ENCODE assay signal across 8 cellular contexts in genomic region chr14:61444215-61444768, GRCh38.
DNase-seq lines count a peak whose midpoint lies in the region; ATAC-seq and TF ChIP-seq lines count a peak whose summit lies in the region.

No MANE protein-coding gene starts in this region.

- H3K27me3 Mint-ChIP-seq in CD8-positive, alpha-beta memory T cell: no peaks in the 10 kb centered on the region
- no peaks in the 10 kb centered on the region for H3K27me3 Mint-ChIP-seq in activated T-helper 17 cell treated with anti-CD3 and anti-CD28 coated beads, Interleukin-2, amount 50 U/mL, for 72 hours
- H3K27me3 Mint-ChIP-seq in nephron progenitor cell (ENCODE audit: low read depth, poor library complexity): peaks cover 24% of the 10 kb centered on the region

- no peak overlapping the region for H3K4me3 ChIP-seq in CD8-positive, alpha-beta memory T cell (ENCODE audit: low read length)
- H3K4me3 ChIP-seq in right atrium auricular region: no peak overlapping the region

- DNase-seq in CD8-positive, alpha-beta memory T cell: peak; percentile 52 to 84 (median 65)
- DNase-seq in MV-4-11 (lab: John Stamatoyannopoulos, UW) (peak; percentile 68), right atrium auricular region (ENCODE audit: low spot score) (no peak), NCI-H2196 treated with DMSO at 0.1 percent for 48 hours (lab: John Stamatoyannopoulos, UW; ENCODE audit: unreplicated experiment) (no peak), nephron progenitor cell (no peak)
- DNase-seq in stimulated activated CD8-positive, alpha-beta memory T cell treated with anti-CD3 and anti-CD28 coated beads, Interleukin-4, amount 100 ng/mL, for 1 hour (ENCODE audit: low read depth in 2 of 2, low spot score in 1 of 2): peak; percentile 45 to 53

- POLR2A ChIA-PET in CD8-positive, alpha-beta memory T cell (lab: Charles Lee): interaction anchor here (0.9 kb wide), 1 partner anchor 41 kb away, joined by 3 read pairs; no protein-coding TSS in a partner anchor

- CTCF ChIA-PET in CD8-positive, alpha-beta memory T cell (lab: Charles Lee): no interaction called here

- peaks cover 28% of the 10 kb centered on the region for H3K36me3 ChIP-seq in CD8-positive, alpha-beta memory T cell (ENCODE audit: insufficient read depth, low read length)
- H3K36me3 ChIP-seq in right atrium auricular region: no peaks in the 10 kb centered on the region

- no peaks in the 10 kb centered on the region for H3K9me3 ChIP-seq in CD8-positive, alpha-beta memory T cell (ENCODE audit: low read length)
- H3K9me3 ChIP-seq in right atrium auricular region: no peaks in the 10 kb centered on the region

- peak; percentile 82 for ATAC-seq in GM21619 (IDR thresholded peaks at IDR 0.05; ENCODE audit: unreplicated experiment)
- peak; percentile 88 for ATAC-seq in activated T-helper 17 cell treated with anti-CD3 and anti-CD28 coated beads, Interleukin-2, amount 50 U/mL, for 72 hours (replicated peaks)

- H3K4me3 Mint-ChIP-seq in CD8-positive, alpha-beta memory T cell: peak overlapping the region; percentile 17 to 91 (median 77)
- peak overlapping the region; percentile 89 for H3K4me3 Mint-ChIP-seq in activated T-helper 17 cell treated with anti-CD3 and anti-CD28 coated beads, Interleukin-2, amount 50 U/mL, for 72 hours
- H3K4me3 Mint-ChIP-seq in nephron progenitor cell: no peak overlapping the region

- peaks cover 90 to 98% (median 98%) of the 10 kb centered on the region in 3 donors for H3K4me1 Mint-ChIP-seq in CD8-positive, alpha-beta memory T cell
- H3K4me1 Mint-ChIP-seq in activated T-helper 17 cell treated with anti-CD3 and anti-CD28 coated beads, Interleukin-2, amount 50 U/mL, for 72 hours: peaks cover 78% of the 10 kb centered on the region
- H3K4me1 Mint-ChIP-seq in nephron progenitor cell: peaks cover 15% of the 10 kb centered on the region

- H3K27ac Mint-ChIP-seq in CD8-positive, alpha-beta memory T cell: peak overlapping the region; percentile 86 to 97 (median 92)
- peak overlapping the region; percentile 73 for H3K27ac Mint-ChIP-seq in activated T-helper 17 cell treated with anti-CD3 and anti-CD28 coated beads, Interleukin-2, amount 50 U/mL, for 72 hours
- H3K27ac Mint-ChIP-seq in nephron progenitor cell: no peak overlapping the region

- TF ChIP-seq CTCF in right atrium auricular region (IDR thresholded peaks at IDR 0.05): no peak
- TF ChIP-seq CTCF in nephron progenitor cell (IDR thresholded peaks at IDR 0.05): no peak

- peaks cover 0 to 2% (median 0%) of the 10 kb centered on the region in 5 donors for H3K9me3 Mint-ChIP-seq in CD8-positive, alpha-beta memory T cell
- H3K9me3 Mint-ChIP-seq in activated T-helper 17 cell treated with anti-CD3 and anti-CD28 coated beads, Interleukin-2, amount 50 U/mL, for 72 hours: no peaks in the 10 kb centered on the region
- H3K9me3 Mint-ChIP-seq in nephron progenitor cell: no peaks in the 10 kb centered on the region

- no peaks in the 10 kb centered on the region for H3K27me3 ChIP-seq in CD8-positive, alpha-beta memory T cell (ENCODE audit: insufficient read depth, low read length, poor library complexity, severe bottlenecking)
- H3K27me3 ChIP-seq in right atrium auricular region: no peaks in the 10 kb centered on the region

- H3K36me3 Mint-ChIP-seq in CD8-positive, alpha-beta memory T cell: peaks cover 6 to 59% (median 22%) of the 10 kb centered on the region in 3 donors
- H3K36me3 Mint-ChIP-seq in activated T-helper 17 cell treated with anti-CD3 and anti-CD28 coated beads, Interleukin-2, amount 50 U/mL, for 72 hours (ENCODE audit: low read depth): peaks cover 77% of the 10 kb centered on the region
- no peaks in the 10 kb centered on the region for H3K36me3 Mint-ChIP-seq in nephron progenitor cell (ENCODE audit: low read depth)

- no peak overlapping the region for H3K27ac ChIP-seq in CD8-positive, alpha-beta memory T cell (ENCODE audit: low read depth, low read length)
- no peak overlapping the region for H3K27ac ChIP-seq in right atrium auricular region

- peaks cover 97% of the 10 kb centered on the region for H3K4me1 ChIP-seq in CD8-positive, alpha-beta memory T cell (ENCODE audit: insufficient read depth, low read length)
- peaks cover 0 to 10% of the 10 kb centered on the region in 2 donors for H3K4me1 ChIP-seq in right atrium auricular region

Comparison
In these comparisons a context has a peak if more than half of its experiments do, and no peak if none do; other contexts are left out.
1. DNase-seq: peak in CD8-positive, alpha-beta memory T cell (5 of 5), MV-4-11 (single experiment) and stimulated activated CD8-positive, alpha-beta memory T cell treated with anti-CD3 and anti-CD28 coated beads, Interleukin-4, amount 100 ng/mL, for 1 hour (2 of 2); none in right atrium auricular region (single experiment), NCI-H2196 treated with DMSO at 0.1 percent for 48 hours (single experiment) and nephron progenitor cell (single experiment).